8 cellular contexts compared by ENCODE assay signal in the genomic region with DNA sequence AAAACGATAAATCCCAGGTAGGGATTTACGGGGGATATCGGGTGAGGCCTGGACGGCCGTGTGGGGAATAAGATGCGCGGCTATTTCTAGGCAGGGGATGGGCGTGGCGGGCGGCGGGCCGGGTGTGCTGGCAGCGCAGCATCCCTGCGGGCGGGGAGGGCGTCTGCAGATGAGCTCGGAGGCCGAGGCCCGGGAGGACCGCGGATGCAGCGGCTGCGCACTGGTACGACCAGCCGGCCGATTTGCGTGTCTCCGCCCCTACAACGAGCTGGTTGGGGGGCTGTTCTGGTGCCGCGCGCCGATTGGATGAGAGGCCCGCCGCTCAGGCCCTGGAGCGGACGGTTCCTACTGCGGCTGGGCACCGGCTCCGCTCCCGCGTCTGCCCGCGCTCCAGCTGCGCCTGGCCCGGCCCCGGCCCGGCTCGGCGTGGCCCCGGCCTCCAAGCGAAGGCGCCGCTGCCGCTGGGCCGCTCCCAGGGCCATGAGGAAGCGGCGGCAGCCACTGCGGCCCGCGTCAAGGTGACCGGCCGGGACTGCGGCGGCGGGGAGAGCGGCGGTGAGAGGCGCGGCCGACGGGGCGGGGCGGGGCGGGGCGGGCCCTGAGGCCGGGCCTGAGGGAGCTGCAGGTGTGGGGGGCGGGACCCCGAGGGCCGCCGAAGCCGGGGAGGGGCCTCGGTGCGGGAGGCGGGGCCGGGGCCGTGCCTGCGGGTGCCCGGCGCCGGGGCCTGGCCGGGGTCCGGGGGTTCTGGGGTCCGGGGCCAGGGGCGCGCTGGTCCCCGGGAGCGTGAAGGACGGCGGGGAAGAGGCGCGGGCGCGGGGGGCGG. TPM values are rescaled to one million over a fixed set of nuclear protein-coding genes. Genes with fewer than 3 reads are reported as not detected.
DNase-seq lines count a peak whose midpoint lies in the region; ATAC-seq and TF ChIP-seq lines count a peak whose summit lies in the region.

TSS of gene RALGPS1 (plus strand) at position 325 of the 823 bp plus-strand sequence. CDS start 47,508 bp downstream, outside the sequence.

- H3K36me3 ChIP-seq in BLaER1 (no peaks in the 10 kb centered on the region), colonic mucosa (no peaks in the 10 kb centered on the region)

- ATAC-seq in GM19328 (IDR thresholded peaks at IDR 0.05; ENCODE audit: unreplicated experiment) (peak; percentile 96), HG03460 (IDR thresholded peaks at IDR 0.05; ENCODE audit: unreplicated experiment) (peak; percentile 97)

- peaks cover 44% of the 10 kb centered on the region for H4K20me1 ChIP-seq in BLaER1

- no peak for TF ChIP-seq CTCF in colonic mucosa (IDR thresholded peaks at IDR 0.05)

- H3K9ac ChIP-seq in BLaER1 (peak within 1 kb of the TSS; percentile 71; the same call in 1 of the 2 replicates), colonic mucosa (ENCODE audit: low read depth in 2 of 2, low read length in 2 of 2) (peak within 1 kb of the TSS; percentile 58 to 70)

- DNase-seq in NCI-H524 treated with DMSO at 0.1 percent for 48 hours (lab: John Stamatoyannopoulos, UW) (peak; percentile 93), colonic mucosa (peak; percentile 95)
- DNase-seq in activated CD4-positive, alpha-beta T cell treated with anti-CD3 and anti-CD28 coated beads for 48 hours = peak; percentile 90
- peak; percentile 64 to 66 for DNase-seq in stimulated activated CD4-positive, alpha-beta T cell treated with anti-CD3 and anti-CD28 coated beads, Interleukin-1b, Interleukin-23, amount 100 ng/mL, for 1 hour (ENCODE audit: low read depth in 2 of 2)

- H3K4me2 ChIP-seq in BLaER1 = peak within 1 kb of the TSS; percentile 86

- no peaks in the 10 kb centered on the region for H3K9me3 ChIP-seq in BLaER1
- H3K9me3 ChIP-seq in colonic mucosa = no peaks in the 10 kb centered on the region

- H3K27me3 ChIP-seq in BLaER1 (no peaks in the 10 kb centered on the region), colonic mucosa (no peaks in the 10 kb centered on the region), layer of hippocampus (ENCODE audit: control insufficient read depth, insufficient read depth, low read length) (no peaks in the 10 kb centered on the region)

- peak within 1 kb of the TSS; percentile 72 for H3K27ac ChIP-seq in BLaER1
- H3K27ac ChIP-seq in colonic mucosa = peak within 1 kb of the TSS; percentile 76
- peak within 1 kb of the TSS; percentile 83 for H3K27ac ChIP-seq in layer of hippocampus (ENCODE audit: low read depth, low read length)

- intact Hi-C loops in colonic mucosa (cut with DNase I) = no loop called here

- H3K4me3 ChIP-seq in BLaER1 (peak within 1 kb of the TSS; percentile 71), colonic mucosa (peak within 1 kb of the TSS; percentile 56)

- peaks cover 21% of the 10 kb centered on the region for H3K4me1 ChIP-seq in BLaER1
- peaks cover 4% of the 10 kb centered on the region for H3K4me1 ChIP-seq in colonic mucosa

RNA-seq across cellular contexts. Expression of gene RALGPS1, which starts in this region (rescaled TPM):
- total RNA-seq in colonic mucosa = 10 to 100 TPM; 22.6 to 27.2 TPM

Comparison
In these comparisons a context has a peak if more than half of its experiments do, and no peak if none do; other contexts are left out.
1. Peak in every context shown above with its lines: DNase-seq, ATAC-seq, H3K4me3 ChIP-seq and H3K27ac ChIP-seq.